In the genomic region with DNA sequence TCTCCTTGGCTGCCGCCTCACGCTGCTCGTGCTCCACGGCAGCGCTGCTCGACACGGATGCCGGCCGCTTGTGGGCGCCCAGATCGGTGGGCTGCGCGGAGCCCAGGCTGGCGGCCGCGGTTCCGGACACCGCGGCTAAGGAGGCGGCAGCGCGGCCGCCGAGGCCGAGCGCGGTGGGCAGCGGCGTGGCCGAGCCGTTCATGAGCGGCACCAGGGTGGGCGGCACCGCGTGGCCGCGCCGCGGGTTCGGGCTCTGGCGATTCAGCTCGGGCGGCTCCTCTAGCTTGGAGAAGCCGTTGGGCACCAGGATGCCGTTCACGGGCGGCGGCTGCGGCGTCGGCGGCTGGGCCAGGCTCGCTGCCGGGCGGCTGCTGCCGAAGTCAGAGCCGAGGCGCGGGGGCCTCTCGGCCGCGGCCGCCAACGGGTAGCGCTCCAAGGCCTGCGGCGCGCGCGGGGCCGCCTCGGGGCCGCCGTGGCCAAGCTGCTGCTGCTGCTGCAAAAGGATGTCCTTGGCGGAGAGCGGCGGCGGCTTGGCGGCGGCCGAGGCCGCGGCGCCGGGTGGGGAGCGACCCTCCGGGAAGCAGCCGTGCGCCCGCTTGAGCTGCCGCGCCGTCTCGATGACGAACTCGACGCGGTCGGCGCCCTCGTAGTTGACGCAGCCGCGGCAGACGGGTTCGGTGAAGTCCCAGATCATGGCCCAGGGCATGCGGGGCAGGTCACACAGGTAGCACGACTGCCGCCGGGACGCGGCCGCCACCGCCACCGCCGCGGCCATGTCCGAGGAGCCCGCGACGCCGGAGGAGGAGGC, we compare ENCODE assay signal across 7 cellular contexts. TPM values are rescaled to one million over a fixed set of nuclear protein-coding genes. Genes with fewer than 3 reads are reported as not detected.
A peak's percentile ranks its signal among the peaks of the same experiment; 100 is the strongest.
DNase-seq lines count a peak whose midpoint lies in the region; ATAC-seq and TF ChIP-seq lines count a peak whose summit lies in the region.

No MANE protein-coding gene starts in this region.

- peaks cover 40% of the 10 kb centered on the region for H3K36me3 Mint-ChIP-seq in activated naive CD4-positive, alpha-beta T cell treated with anti-CD3 and anti-CD28 coated beads for 36 hours (ENCODE audit: low read depth)

- H3K4me1 Mint-ChIP-seq in activated naive CD4-positive, alpha-beta T cell treated with anti-CD3 and anti-CD28 coated beads for 36 hours (ENCODE audit: low read depth): peaks cover 36% of the 10 kb centered on the region

- H3K4me1 ChIP-seq in cardiac muscle cell (ENCODE audit: low read depth): peaks cover 28% of the 10 kb centered on the region

- no peaks in the 10 kb centered on the region for H3K27me3 Mint-ChIP-seq in activated naive CD4-positive, alpha-beta T cell treated with anti-CD3 and anti-CD28 coated beads for 36 hours (ENCODE audit: low read depth)

- peak overlapping the region; percentile 98 for H3K4me3 Mint-ChIP-seq in activated naive CD4-positive, alpha-beta T cell treated with anti-CD3 and anti-CD28 coated beads for 36 hours

- H3K27ac Mint-ChIP-seq in activated naive CD4-positive, alpha-beta T cell treated with anti-CD3 and anti-CD28 coated beads for 36 hours: peak overlapping the region; percentile 99

- H3K27me3 ChIP-seq in cardiac muscle cell: no peaks in the 10 kb centered on the region

- intact Hi-C loops in activated naive CD4-positive, alpha-beta T cell treated with anti-CD3 and anti-CD28 coated beads for 36 hours (cut with micrococcal nuclease): loop anchor here (10.0 kb wide), 2 partner anchors 234 to 284 kb away; a partner anchor contains a TSS

- peak; percentile 39 for DNase-seq in GM19238 (ENCODE audit: insufficient read length, low spot score)
- peak; percentile 59 for DNase-seq in RKO (ENCODE audit: low spot score)
- peak; percentile 84 for DNase-seq in activated naive CD4-positive, alpha-beta T cell treated with anti-CD3 and anti-CD28 coated beads for 36 hours
- peak; percentile 55 to 67 for DNase-seq in cardiac muscle cell (ENCODE audit: low read depth in 1 of 2, low spot score in 1 of 2)
- no peak for DNase-seq in retinal pigment epithelial cell (ENCODE audit: low read depth)
- DNase-seq in HT-29 (ENCODE audit: low spot score): no peak

- H3K4me3 ChIP-seq in cardiac muscle cell (peak overlapping the region; percentile 95), retinal pigment epithelial cell (ENCODE audit: low read length) (peak overlapping the region; percentile 94)

- peak overlapping the region; percentile 98 for H3K27ac ChIP-seq in cardiac muscle cell

- no peaks in the 10 kb centered on the region for H3K9me3 Mint-ChIP-seq in activated naive CD4-positive, alpha-beta T cell treated with anti-CD3 and anti-CD28 coated beads for 36 hours

- no peak for ATAC-seq in GM21526 (IDR thresholded peaks at IDR 0.05; ENCODE audit: low FRiP score, unreplicated experiment)

- CTCF ChIA-PET in activated naive CD4-positive, alpha-beta T cell treated with anti-CD3 and anti-CD28 coated beads for 36 hours (lab: Charles Lee): interaction anchor here (0.9 to 1.1 kb wide), 3 partner anchors 9 to 259 kb away, joined by 3 to 7 read pairs (median 3); no protein-coding TSS in a partner anchor

- H3K36me3 ChIP-seq in cardiac muscle cell: peaks cover 27% of the 10 kb centered on the region

- TF ChIP-seq CTCF in cardiac muscle cell (IDR thresholded peaks at IDR 0.05; ENCODE audit: low read depth, low read length) (no peak), retinal pigment epithelial cell (conservative IDR thresholded peaks at IDR 0.05; ENCODE audit: low read depth, low read length) (no peak)

- no peaks in the 10 kb centered on the region for H3K9me3 ChIP-seq in cardiac muscle cell (ENCODE audit: low read depth)

RNA-seq across cellular contexts. Expression of a gene that starts 1.1 kb away (rescaled TPM):
- 100 to 1,000 TPM in 1 of 2 experiments, 10 to 100 TPM in 1; 99.6 to 107 TPM for total RNA-seq in activated naive CD4-positive, alpha-beta T cell treated with anti-CD3 and anti-CD28 coated beads for 36 hours
- 84.0 and 113 TPM in 2 replicates for total RNA-seq in cardiac muscle cell
- 24.3 and 33.2 TPM in 2 replicates for polyA plus RNA-seq in cardiac muscle cell
- 203 and 235 TPM in 2 replicates for total RNA-seq in HT-29 (2014; rRNA removed; shearing (Covaris generic))

Comparison
In these comparisons a context has a peak if more than half of its experiments do, and no peak if none do; other contexts are left out.
1. DNase-seq: peak in GM19238 (single experiment), RKO (single experiment), activated naive CD4-positive, alpha-beta T cell treated with anti-CD3 and anti-CD28 coated beads for 36 hours (single experiment) and cardiac muscle cell (2 of 2); none in retinal pigment epithelial cell (single experiment) and HT-29 (single experiment).